Comparison of ENCODE assay signal across 10 cellular contexts in genomic region chr12:93302331-93303229, GRCh38.
A peak's percentile ranks its signal among the peaks of the same experiment; 100 is the strongest.
DNase-seq lines count a peak whose midpoint lies in the region; ATAC-seq and TF ChIP-seq lines count a peak whose summit lies in the region.
"Had no signal": no experiment of that assay in that cellular context is flagged by ENCODE, and none has a peak within 500 bp of the region (broad histone marks: within the 10 kb centered on the region; RNA-seq: fewer than 3 reads in every experiment).

No MANE protein-coding gene starts in this region.

- H3K27ac Mint-ChIP-seq in progenitor cell of endocrine pancreas = no peak overlapping the region

- TF ChIP-seq POLR2A in body of pancreas (IDR thresholded peaks at IDR 0.05) (no peak), stomach (IDR thresholded peaks at IDR 0.05) (no peak)

- no peak overlapping the region for H3K4me3 Mint-ChIP-seq in progenitor cell of endocrine pancreas (ENCODE audit: low read depth)

- TF ChIP-seq CTCF in body of pancreas (IDR thresholded peaks at IDR 0.05) (no peak), stomach (IDR thresholded peaks at IDR 0.05) (no peak), progenitor cell of endocrine pancreas (IDR thresholded peaks at IDR 0.05; ENCODE audit: unreplicated experiment) (no peak)

- peaks cover 6% of the 10 kb centered on the region for H3K36me3 Mint-ChIP-seq in progenitor cell of endocrine pancreas (ENCODE audit: insufficient read depth)

- no peak overlapping the region for H3K27ac ChIP-seq in body of pancreas
- H3K27ac ChIP-seq in stomach = peak overlapping the region in 4 of 5 donors; percentile 47 to 78 (median 58)

- H3K4me3 ChIP-seq in body of pancreas (no peak overlapping the region), stomach (no peak overlapping the region)

- DNase-seq in HCEC 1CT (peak; percentile 67), body of pancreas (peak in 1 of 4 donors; percentile 17), kidney glomerular epithelial cell (lab: John Stamatoyannopoulos, UW) (peak; percentile 37), stomach (no peak), progenitor cell of endocrine pancreas (ENCODE audit: low spot score, unreplicated experiment) (no peak), epidermal melanocyte (ENCODE audit: insufficient read length, low spot score) (no peak)
- DNase-seq in stimulated activated CD8-positive, alpha-beta memory T cell treated with anti-CD3 and anti-CD28 coated beads, Interleukin-4, amount 100 ng/mL, for 48 hours = no peak
- DNase-seq: activated CD4-positive, alpha-beta T cell treated with anti-CD3 and anti-CD28 coated beads, Interleukin-2, amount 50 U/mL, for 48 hours; DND-41 had no signal

- H3K36me3 ChIP-seq in body of pancreas (replicated peaks in 1 of 2; ENCODE audit: insufficient read depth in 1 of 2, low read depth in 2 of 2) (no peaks in the 10 kb centered on the region), stomach (no peaks in the 10 kb centered on the region)

- H3K4me1 ChIP-seq in body of pancreas (no peaks in the 10 kb centered on the region), stomach (peaks cover 0 to 31% (median 2%) of the 10 kb centered on the region in 4 donors)

- H3K9me3 ChIP-seq in body of pancreas (no peaks in the 10 kb centered on the region), stomach (peaks cover 0 to 15% (median 4%) of the 10 kb centered on the region in 4 donors)

- TF ChIP-seq EP300 in stomach (IDR thresholded peaks at IDR 0.05) = peak; percentile 52

- intact Hi-C loops in body of pancreas (cut with DNase I) (no loop called here), stomach (cut with DNase I; ENCODE audit: low total_unique reads) (no loop called here)

- WGBS in body of pancreas, 2 donors = 69 to 79% methylated on average over 5 of the region's 5 CpGs
- WGBS in stomach, 5 donors = 62 to 76% (median 67%) methylated on average over 5 of the region's 5 CpGs

- no peaks in the 10 kb centered on the region for H3K27me3 Mint-ChIP-seq in progenitor cell of endocrine pancreas

- H3K27me3 ChIP-seq in body of pancreas (no peaks in the 10 kb centered on the region), stomach (no peaks in the 10 kb centered on the region)

- H3K9me3 Mint-ChIP-seq in progenitor cell of endocrine pancreas (ENCODE audit: low read depth) = peaks cover 8% of the 10 kb centered on the region

- peak; percentile 65 for ATAC-seq in body of pancreas
- ATAC-seq in HG03520 (IDR thresholded peaks at IDR 0.05; ENCODE audit: unreplicated experiment) = no peak

- H3K4me1 Mint-ChIP-seq in progenitor cell of endocrine pancreas (ENCODE audit: low read depth) = peaks cover 14% of the 10 kb centered on the region

Comparison
In these comparisons a context has a peak if more than half of its experiments do, and no peak if none do; other contexts are left out.
1. DNase-seq: peak in HCEC 1CT (single experiment) and kidney glomerular epithelial cell (single experiment); none in stomach (single experiment), progenitor cell of endocrine pancreas (single experiment), epidermal melanocyte (single experiment) and stimulated activated CD8-positive, alpha-beta memory T cell treated with anti-CD3 and anti-CD28 coated beads, Interleukin-4, amount 100 ng/mL, for 48 hours (single experiment).
2. H3K27ac ChIP-seq: peak in stomach (4 of 5); none in body of pancreas (0 of 4).